21 cellular contexts compared by ENCODE assay signal in genomic region chr14:75491376-75491978, GRCh38. TPM values are rescaled to one million over a fixed set of nuclear protein-coding genes. Genes with fewer than 3 reads are reported as not detected.
"Had no signal": no experiment of that assay in that cellular context is flagged by ENCODE, and none has a peak within 500 bp of the region (broad histone marks: within the 10 kb centered on the region; RNA-seq: fewer than 3 reads in every experiment).

No MANE protein-coding gene starts in this region.

- H3K27me3 ChIP-seq: sigmoid colon, suprapubic skin, thyroid gland, upper lobe of left lung, vagina had no signal

- H3K36me3 Mint-ChIP-seq: naive B cell had no signal

- H3K36me3 ChIP-seq: left ventricle myocardium inferior, lower lobe of right lung, sigmoid colon, suprapubic skin, thyroid gland, upper lobe of left lung, vagina had no signal

- H3K4me3 Mint-ChIP-seq: naive B cell, nephron had no signal

- H3K4me3 ChIP-seq: left ventricle myocardium inferior, lower lobe of right lung, sigmoid colon, skin epidermis, suprapubic skin, thyroid gland, upper lobe of left lung, vagina had no signal

- H3K27ac Mint-ChIP-seq: nephron had no signal

- DNase-seq: dermis blood vessel endothelial cell; foreskin keratinocyte; kidney; left cardiac atrium; left ventricle myocardium inferior; lower lobe of right lung; mesenchymal stem cell; naive B cell; occipital lobe; posterior cingulate gyrus; sigmoid colon; stimulated activated CD4-positive, alpha-beta T cell treated with anti-CD3 and anti-CD28 coated beads, Interleukin-2, amount 100 ng/mL, for 24 hours; stimulated activated CD4-positive, alpha-beta T cell treated with anti-CD3 and anti-CD28 coated beads, Interleukin-4, amount 100 ng/mL, for 4 hours; stimulated activated naive CD4-positive, alpha-beta T cell; thyroid gland; upper lobe of left lung had no signal

- H3K27ac ChIP-seq: foreskin keratinocyte, left ventricle myocardium inferior, lower lobe of right lung, sigmoid colon, skin epidermis, suprapubic skin, thyroid gland, upper lobe of left lung, vagina had no signal

- H3K9me3 ChIP-seq: left ventricle myocardium inferior, lower lobe of right lung, sigmoid colon, suprapubic skin, thyroid gland, upper lobe of left lung, vagina had no signal

- H3K9me3 Mint-ChIP-seq: naive B cell, nephron had no signal

- H3K4me1 ChIP-seq: foreskin keratinocyte, left ventricle myocardium inferior, lower lobe of right lung, sigmoid colon, thyroid gland, vagina had no signal

RNA-seq across cellular contexts. Expression of gene BATF, which starts 30.8 kb away (rescaled TPM):
- total RNA-seq: epithelial cell of proximal tubule, foreskin keratinocyte had no signal
- polyA plus RNA-seq: foreskin keratinocyte had no signal
